1 cellular context compared by ENCODE assay signal in the genomic region with DNA sequence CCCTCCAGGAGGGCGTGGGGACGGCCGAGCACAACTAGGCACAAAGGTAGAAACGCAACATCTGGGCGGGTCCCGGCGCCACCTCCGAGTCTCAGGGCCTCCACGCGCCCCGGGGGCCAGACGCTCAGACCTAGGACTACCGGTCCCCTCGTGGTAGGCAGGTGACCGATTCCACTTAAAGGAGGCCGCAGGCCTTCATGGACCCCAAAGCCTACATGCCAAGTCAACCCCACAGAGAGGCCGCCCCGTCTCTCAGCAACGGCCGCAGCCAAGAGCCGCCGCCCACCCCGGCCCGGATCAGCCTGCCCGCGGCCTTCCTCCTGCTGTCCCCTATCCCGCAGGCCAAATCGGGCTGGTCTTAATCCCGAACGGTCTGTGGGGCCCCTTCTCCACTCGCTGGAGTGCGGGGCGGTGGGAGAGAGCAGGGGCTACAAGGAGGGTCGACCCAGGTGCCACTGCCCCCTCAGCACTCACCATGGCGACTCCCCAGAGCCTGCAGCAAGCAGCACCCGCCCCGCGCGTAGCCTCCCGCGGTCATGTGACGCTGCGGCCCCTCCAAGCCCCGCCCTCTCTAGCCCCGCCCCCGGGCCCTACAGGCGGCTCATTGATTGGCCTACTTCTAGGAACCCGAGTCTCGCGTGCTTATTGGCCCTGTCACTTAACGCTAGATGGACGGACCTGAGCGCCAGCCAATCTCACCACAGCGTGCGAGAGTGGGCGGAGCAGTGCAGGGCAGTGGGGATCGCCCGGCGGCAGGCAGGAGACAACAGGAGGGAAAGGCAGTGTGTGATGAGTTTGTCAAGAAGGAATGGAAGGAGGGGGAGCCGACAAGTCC.
TF ChIP-seq lines count a peak whose summit lies in the region.

A gene (minus strand): TSS at position 522 of the 835 bp plus-strand sequence. CDS start 45 bp downstream, at position 477.

TF ChIP-seq in GM12878, 131 proteins besides CTCF, POLR2A, EP300 and RAD21 (continued from another document and continues in another):
- TF ChIP-seq JUND (IDR thresholded peaks at IDR 0.05; ENCODE audit: low read depth, low read length) = 0 out of 2 replicates have a peak, but pooled peaks have one; percentile 3
- TF ChIP-seq TCF7 (IDR thresholded peaks at IDR 0.05; ENCODE audit: borderline replicate concordance) = no peak
- TF ChIP-seq ZNF384 (IDR thresholded peaks at IDR 0.05; ENCODE audit: borderline replicate concordance, low read depth, low read length) = no peak
- TF ChIP-seq, protein P1, sequence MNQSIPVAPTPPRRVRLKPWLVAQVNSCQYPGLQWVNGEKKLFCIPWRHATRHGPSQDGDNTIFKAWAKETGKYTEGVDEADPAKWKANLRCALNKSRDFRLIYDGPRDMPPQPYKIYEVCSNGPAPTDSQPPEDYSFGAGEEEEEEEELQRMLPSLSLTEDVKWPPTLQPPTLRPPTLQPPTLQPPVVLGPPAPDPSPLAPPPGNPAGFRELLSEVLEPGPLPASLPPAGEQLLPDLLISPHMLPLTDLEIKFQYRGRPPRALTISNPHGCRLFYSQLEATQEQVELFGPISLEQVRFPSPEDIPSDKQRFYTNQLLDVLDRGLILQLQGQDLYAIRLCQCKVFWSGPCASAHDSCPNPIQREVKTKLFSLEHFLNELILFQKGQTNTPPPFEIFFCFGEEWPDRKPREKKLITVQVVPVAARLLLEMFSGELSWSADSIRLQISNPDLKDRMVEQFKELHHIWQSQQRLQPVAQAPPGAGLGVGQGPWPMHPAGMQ (IDR thresholded peaks at IDR 0.05; ENCODE audit: borderline replicate concordance) = no peak
- TF ChIP-seq, protein P2, sequence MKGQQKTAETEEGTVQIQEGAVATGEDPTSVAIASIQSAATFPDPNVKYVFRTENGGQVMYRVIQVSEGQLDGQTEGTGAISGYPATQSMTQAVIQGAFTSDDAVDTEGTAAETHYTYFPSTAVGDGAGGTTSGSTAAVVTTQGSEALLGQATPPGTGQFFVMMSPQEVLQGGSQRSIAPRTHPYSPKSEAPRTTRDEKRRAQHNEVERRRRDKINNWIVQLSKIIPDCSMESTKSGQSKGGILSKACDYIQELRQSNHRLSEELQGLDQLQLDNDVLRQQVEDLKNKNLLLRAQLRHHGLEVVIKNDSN (IDR thresholded peaks at IDR 0.05; ENCODE audit: borderline replicate concordance, extremely low read length, insufficient read depth, low read depth, low read length) = peak; percentile 89
- no peak for TF ChIP-seq PAX5 (IDR thresholded peaks at IDR 0.05; ENCODE audit: borderline replicate concordance, low read depth, low read length)
- no peak for TF ChIP-seq MEF2B (IDR thresholded peaks at IDR 0.05; ENCODE audit: partially characterized antibody, poor library complexity, severe bottlenecking)
- TF ChIP-seq, protein P3, sequence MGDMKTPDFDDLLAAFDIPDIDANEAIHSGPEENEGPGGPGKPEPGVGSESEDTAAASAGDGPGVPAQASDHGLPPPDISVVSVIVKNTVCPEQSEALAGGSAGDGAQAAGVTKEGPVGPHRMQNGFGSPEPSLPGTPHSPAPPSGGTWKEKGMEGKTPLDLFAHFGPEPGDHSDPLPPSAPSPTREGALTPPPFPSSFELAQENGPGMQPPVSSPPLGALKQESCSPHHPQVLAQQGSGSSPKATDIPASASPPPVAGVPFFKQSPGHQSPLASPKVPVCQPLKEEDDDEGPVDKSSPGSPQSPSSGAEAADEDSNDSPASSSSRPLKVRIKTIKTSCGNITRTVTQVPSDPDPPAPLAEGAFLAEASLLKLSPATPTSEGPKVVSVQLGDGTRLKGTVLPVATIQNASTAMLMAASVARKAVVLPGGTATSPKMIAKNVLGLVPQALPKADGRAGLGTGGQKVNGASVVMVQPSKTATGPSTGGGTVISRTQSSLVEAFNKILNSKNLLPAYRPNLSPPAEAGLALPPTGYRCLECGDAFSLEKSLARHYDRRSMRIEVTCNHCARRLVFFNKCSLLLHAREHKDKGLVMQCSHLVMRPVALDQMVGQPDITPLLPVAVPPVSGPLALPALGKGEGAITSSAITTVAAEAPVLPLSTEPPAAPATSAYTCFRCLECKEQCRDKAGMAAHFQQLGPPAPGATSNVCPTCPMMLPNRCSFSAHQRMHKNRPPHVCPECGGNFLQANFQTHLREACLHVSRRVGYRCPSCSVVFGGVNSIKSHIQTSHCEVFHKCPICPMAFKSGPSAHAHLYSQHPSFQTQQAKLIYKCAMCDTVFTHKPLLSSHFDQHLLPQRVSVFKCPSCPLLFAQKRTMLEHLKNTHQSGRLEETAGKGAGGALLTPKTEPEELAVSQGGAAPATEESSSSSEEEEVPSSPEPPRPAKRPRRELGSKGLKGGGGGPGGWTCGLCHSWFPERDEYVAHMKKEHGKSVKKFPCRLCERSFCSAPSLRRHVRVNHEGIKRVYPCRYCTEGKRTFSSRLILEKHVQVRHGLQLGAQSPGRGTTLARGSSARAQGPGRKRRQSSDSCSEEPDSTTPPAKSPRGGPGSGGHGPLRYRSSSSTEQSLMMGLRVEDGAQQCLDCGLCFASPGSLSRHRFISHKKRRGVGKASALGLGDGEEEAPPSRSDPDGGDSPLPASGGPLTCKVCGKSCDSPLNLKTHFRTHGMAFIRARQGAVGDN (IDR thresholded peaks at IDR 0.05) = no peak
- no peak for TF ChIP-seq ATF7 (IDR thresholded peaks at IDR 0.05; ENCODE audit: low read depth)
- TF ChIP-seq SREBF2 (IDR thresholded peaks at IDR 0.05; ENCODE audit: low read length) = no peak
- TF ChIP-seq, protein P4, sequence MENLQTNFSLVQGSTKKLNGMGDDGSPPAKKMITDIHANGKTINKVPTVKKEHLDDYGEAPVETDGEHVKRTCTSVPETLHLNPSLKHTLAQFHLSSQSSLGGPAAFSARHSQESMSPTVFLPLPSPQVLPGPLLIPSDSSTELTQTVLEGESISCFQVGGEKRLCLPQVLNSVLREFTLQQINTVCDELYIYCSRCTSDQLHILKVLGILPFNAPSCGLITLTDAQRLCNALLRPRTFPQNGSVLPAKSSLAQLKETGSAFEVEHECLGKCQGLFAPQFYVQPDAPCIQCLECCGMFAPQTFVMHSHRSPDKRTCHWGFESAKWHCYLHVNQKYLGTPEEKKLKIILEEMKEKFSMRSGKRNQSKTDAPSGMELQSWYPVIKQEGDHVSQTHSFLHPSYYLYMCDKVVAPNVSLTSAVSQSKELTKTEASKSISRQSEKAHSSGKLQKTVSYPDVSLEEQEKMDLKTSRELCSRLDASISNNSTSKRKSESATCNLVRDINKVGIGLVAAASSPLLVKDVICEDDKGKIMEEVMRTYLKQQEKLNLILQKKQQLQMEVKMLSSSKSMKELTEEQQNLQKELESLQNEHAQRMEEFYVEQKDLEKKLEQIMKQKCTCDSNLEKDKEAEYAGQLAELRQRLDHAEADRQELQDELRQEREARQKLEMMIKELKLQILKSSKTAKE (IDR thresholded peaks at IDR 0.05; ENCODE audit: low read depth, poor library complexity, severe bottlenecking) = peak; percentile 37
- no peak for TF ChIP-seq SP1 (IDR thresholded peaks at IDR 0.05; ENCODE audit: low read depth, low read length)
- TF ChIP-seq ZNF622 (IDR thresholded peaks at IDR 0.05) = no peak
- TF ChIP-seq, protein P5, sequence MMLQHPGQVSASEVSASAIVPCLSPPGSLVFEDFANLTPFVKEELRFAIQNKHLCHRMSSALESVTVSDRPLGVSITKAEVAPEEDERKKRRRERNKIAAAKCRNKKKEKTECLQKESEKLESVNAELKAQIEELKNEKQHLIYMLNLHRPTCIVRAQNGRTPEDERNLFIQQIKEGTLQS (IDR thresholded peaks at IDR 0.05; ENCODE audit: borderline replicate concordance, extremely low read depth, low read depth, low read length) = peak; percentile 47; the same call in 1 of the 2 replicates
- no peak; the same call in 1 of the 2 replicates for TF ChIP-seq CREM (IDR thresholded peaks at IDR 0.05; ENCODE audit: low read depth)
- no peak for TF ChIP-seq BRCA1 (IDR thresholded peaks at IDR 0.05; ENCODE audit: low read depth, low read length)
- no peak for TF ChIP-seq HCFC1 (IDR thresholded peaks at IDR 0.05; ENCODE audit: low read length)
- TF ChIP-seq, protein P6, sequence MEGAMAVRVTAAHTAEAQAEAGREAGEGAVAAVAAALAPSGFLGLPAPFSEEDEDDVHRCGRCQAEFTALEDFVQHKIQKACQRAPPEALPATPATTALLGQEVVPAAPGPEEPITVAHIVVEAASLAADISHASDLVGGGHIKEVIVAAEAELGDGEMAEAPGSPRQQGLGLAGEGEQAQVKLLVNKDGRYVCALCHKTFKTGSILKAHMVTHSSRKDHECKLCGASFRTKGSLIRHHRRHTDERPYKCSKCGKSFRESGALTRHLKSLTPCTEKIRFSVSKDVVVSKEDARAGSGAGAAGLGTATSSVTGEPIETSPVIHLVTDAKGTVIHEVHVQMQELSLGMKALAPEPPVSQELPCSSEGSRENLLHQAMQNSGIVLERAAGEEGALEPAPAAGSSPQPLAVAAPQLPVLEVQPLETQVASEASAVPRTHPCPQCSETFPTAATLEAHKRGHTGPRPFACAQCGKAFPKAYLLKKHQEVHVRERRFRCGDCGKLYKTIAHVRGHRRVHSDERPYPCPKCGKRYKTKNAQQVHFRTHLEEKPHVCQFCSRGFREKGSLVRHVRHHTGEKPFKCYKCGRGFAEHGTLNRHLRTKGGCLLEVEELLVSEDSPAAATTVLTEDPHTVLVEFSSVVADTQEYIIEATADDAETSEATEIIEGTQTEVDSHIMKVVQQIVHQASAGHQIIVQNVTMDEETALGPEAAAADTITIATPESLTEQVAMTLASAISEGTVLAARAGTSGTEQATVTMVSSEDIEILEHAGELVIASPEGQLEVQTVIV (IDR thresholded peaks at IDR 0.05; ENCODE audit: borderline replicate concordance, partially characterized antibody) = no peak
- no peak for TF ChIP-seq IKZF2 (IDR thresholded peaks at IDR 0.05)
- no peak for TF ChIP-seq SIX5 (IDR thresholded peaks at IDR 0.05; ENCODE audit: low read depth, low read length, severe bottlenecking)
- TF ChIP-seq NRF1 (conservative IDR thresholded peaks at IDR 0.05; ENCODE audit: low read depth, low read length) = no peak
- no peak for TF ChIP-seq EZH2 (IDR thresholded peaks at IDR 0.05; ENCODE audit: borderline replicate concordance, control insufficient read depth, low read depth, low read length)
- TF ChIP-seq STAT1 (conservative IDR thresholded peaks at IDR 0.05) = no peak
- TF ChIP-seq, protein P7, sequence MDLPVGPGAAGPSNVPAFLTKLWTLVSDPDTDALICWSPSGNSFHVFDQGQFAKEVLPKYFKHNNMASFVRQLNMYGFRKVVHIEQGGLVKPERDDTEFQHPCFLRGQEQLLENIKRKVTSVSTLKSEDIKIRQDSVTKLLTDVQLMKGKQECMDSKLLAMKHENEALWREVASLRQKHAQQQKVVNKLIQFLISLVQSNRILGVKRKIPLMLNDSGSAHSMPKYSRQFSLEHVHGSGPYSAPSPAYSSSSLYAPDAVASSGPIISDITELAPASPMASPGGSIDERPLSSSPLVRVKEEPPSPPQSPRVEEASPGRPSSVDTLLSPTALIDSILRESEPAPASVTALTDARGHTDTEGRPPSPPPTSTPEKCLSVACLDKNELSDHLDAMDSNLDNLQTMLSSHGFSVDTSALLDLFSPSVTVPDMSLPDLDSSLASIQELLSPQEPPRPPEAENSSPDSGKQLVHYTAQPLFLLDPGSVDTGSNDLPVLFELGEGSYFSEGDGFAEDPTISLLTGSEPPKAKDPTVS (IDR thresholded peaks at IDR 0.05; ENCODE audit: low read depth, low read length) = no peak
- TF ChIP-seq ETV6 (conservative IDR thresholded peaks at IDR 0.05 in 1 of 2, IDR thresholded peaks at IDR 0.05 in 1 of 2; ENCODE audit: borderline replicate concordance in 1 of 2, low read depth in 1 of 2) = no peak
- TF ChIP-seq GABPA (IDR thresholded peaks at IDR 0.05; ENCODE audit: low read depth) = no peak
- no peak for TF ChIP-seq BACH1 (IDR thresholded peaks at IDR 0.05; ENCODE audit: borderline replicate concordance)
- TF ChIP-seq, protein P8, sequence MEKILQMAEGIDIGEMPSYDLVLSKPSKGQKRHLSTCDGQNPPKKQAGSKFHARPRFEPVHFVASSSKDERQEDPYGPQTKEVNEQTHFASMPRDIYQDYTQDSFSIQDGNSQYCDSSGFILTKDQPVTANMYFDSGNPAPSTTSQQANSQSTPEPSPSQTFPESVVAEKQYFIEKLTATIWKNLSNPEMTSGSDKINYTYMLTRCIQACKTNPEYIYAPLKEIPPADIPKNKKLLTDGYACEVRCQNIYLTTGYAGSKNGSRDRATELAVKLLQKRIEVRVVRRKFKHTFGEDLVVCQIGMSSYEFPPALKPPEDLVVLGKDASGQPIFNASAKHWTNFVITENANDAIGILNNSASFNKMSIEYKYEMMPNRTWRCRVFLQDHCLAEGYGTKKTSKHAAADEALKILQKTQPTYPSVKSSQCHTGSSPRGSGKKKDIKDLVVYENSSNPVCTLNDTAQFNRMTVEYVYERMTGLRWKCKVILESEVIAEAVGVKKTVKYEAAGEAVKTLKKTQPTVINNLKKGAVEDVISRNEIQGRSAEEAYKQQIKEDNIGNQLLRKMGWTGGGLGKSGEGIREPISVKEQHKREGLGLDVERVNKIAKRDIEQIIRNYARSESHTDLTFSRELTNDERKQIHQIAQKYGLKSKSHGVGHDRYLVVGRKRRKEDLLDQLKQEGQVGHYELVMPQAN (conservative IDR thresholded peaks at IDR 0.05) = peak; percentile 95
- TF ChIP-seq RBBP5 (conservative IDR thresholded peaks at IDR 0.05) = no peak
- TF ChIP-seq, protein P9, sequence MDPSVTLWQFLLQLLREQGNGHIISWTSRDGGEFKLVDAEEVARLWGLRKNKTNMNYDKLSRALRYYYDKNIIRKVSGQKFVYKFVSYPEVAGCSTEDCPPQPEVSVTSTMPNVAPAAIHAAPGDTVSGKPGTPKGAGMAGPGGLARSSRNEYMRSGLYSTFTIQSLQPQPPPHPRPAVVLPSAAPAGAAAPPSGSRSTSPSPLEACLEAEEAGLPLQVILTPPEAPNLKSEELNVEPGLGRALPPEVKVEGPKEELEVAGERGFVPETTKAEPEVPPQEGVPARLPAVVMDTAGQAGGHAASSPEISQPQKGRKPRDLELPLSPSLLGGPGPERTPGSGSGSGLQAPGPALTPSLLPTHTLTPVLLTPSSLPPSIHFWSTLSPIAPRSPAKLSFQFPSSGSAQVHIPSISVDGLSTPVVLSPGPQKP (IDR thresholded peaks at IDR 0.05; ENCODE audit: low read depth, low read length) = no peak
- TF ChIP-seq SPI1 (IDR thresholded peaks at IDR 0.05; ENCODE audit: borderline replicate concordance, insufficient read depth, low read depth, low read length) = no peak
- TF ChIP-seq, protein P10, sequence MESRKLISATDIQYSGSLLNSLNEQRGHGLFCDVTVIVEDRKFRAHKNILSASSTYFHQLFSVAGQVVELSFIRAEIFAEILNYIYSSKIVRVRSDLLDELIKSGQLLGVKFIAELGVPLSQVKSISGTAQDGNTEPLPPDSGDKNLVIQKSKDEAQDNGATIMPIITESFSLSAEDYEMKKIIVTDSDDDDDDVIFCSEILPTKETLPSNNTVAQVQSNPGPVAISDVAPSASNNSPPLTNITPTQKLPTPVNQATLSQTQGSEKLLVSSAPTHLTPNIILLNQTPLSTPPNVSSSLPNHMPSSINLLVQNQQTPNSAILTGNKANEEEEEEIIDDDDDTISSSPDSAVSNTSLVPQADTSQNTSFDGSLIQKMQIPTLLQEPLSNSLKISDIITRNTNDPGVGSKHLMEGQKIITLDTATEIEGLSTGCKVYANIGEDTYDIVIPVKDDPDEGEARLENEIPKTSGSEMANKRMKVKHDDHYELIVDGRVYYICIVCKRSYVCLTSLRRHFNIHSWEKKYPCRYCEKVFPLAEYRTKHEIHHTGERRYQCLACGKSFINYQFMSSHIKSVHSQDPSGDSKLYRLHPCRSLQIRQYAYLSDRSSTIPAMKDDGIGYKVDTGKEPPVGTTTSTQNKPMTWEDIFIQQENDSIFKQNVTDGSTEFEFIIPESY (IDR thresholded peaks at IDR 0.05) = no peak
- peak; percentile 49 to 69; a peak in 2 of 4 replicates for TF ChIP-seq BHLHE40 (IDR thresholded peaks at IDR 0.05; ENCODE audit: borderline replicate concordance in 1 of 2, low read depth in 2 of 2, low read length in 1 of 2)
